Comparison of ENCODE assay signal across 1 cellular context in genomic region chrX:119468930-119469635, GRCh38.
TF ChIP-seq lines count a peak whose summit lies in the region.

No MANE protein-coding gene starts in this region.

TF ChIP-seq in GM12878, 131 proteins besides CTCF, POLR2A, EP300 and RAD21 (continued from another document and continues in another):
- TF ChIP-seq PRDM15 (CRISPR knock-in tag; IDR thresholded peaks at IDR 0.05) (no peak), TBL1XR1 (IDR thresholded peaks at IDR 0.05; ENCODE audit: low read depth, low read length) (no peak; the same call in 1 of the 2 replicates), USF1 (IDR thresholded peaks at IDR 0.05; ENCODE audit: borderline replicate concordance, extremely low read length, insufficient read depth, low read depth, low read length) (no peak), E4F1 (IDR thresholded peaks at IDR 0.05; ENCODE audit: borderline replicate concordance, partially characterized antibody) (peak; percentile 80), RUNX3 (IDR thresholded peaks at IDR 0.05; ENCODE audit: low read length) (peak; percentile 49), RB1 (IDR thresholded peaks at IDR 0.05; ENCODE audit: borderline replicate concordance) (0 out of 2 replicates have a peak, but pooled peaks have one; percentile 54), ZNF687 (IDR thresholded peaks at IDR 0.05) (peak; percentile 76; the same call in 1 of the 2 replicates), MLLT1 (IDR thresholded peaks at IDR 0.05) (no peak), ZNF622 (IDR thresholded peaks at IDR 0.05) (no peak), MTA2 (IDR thresholded peaks at IDR 0.05; ENCODE audit: low read depth) (no peak), ZNF384 (IDR thresholded peaks at IDR 0.05; ENCODE audit: borderline replicate concordance, low read depth, low read length) (no peak), KLF5 (IDR thresholded peaks at IDR 0.05; ENCODE audit: partially characterized antibody) (no peak), SREBF2 (IDR thresholded peaks at IDR 0.05; ENCODE audit: low read length) (no peak), LARP7 (IDR thresholded peaks at IDR 0.05) (peak; percentile 60), ZBTB33 (IDR thresholded peaks at IDR 0.05) (no peak), MYC (IDR thresholded peaks at IDR 0.05; ENCODE audit: insufficient read depth, insufficient read length, insufficient replicate concordance, low read length, severe bottlenecking) (no peak), NBN (IDR thresholded peaks at IDR 0.05) (peak; percentile 39; the same call in 1 of the 2 replicates), CUX1 (IDR thresholded peaks at IDR 0.05; ENCODE audit: insufficient replicate concordance, low read depth, low read length) (no peak), JUNB (IDR thresholded peaks at IDR 0.05) (no peak), CEBPZ (IDR thresholded peaks at IDR 0.05; ENCODE audit: low read depth, low read length) (no peak), PBX3 (IDR thresholded peaks at IDR 0.05; ENCODE audit: insufficient replicate concordance, low read depth, low read length) (no peak), CBX5 (IDR thresholded peaks at IDR 0.05; ENCODE audit: low read depth) (no peak), TCF3 (IDR thresholded peaks at IDR 0.05; ENCODE audit: borderline replicate concordance, insufficient read depth, low read depth, low read length) (no peak), CHD4 (IDR thresholded peaks at IDR 0.05) (no peak)
